Comparison of ENCODE assay signal across 22 cellular contexts in genomic region chr19:2219726-2220125, GRCh38. TPM values are rescaled to one million over a fixed set of nuclear protein-coding genes. Genes with fewer than 3 reads are reported as not detected.
"Had no signal": no experiment of that assay in that cellular context is flagged by ENCODE, and none has a peak within 500 bp of the region (broad histone marks: within the 10 kb centered on the region; RNA-seq: fewer than 3 reads in every experiment).

No MANE protein-coding gene starts in this region.

- H3K27me3 ChIP-seq: SJCRH30 had no signal

- H3K27ac ChIP-seq: HL-60, SJCRH30 had no signal

- H3K4me3 ChIP-seq: SJCRH30 had no signal

- ATAC-seq: Panc1, PC-3, Right ventricle myocardium inferior, SK-N-SH treated with all-trans-retinoic acid at 6 μM for 48 hours had no signal

- H3K9me3 ChIP-seq: SJCRH30 had no signal

- DNase-seq: KBM-7, MV-4-11, NCI-H1048, NCI-H1105, NCI-H1417, NCI-H1436 treated with DMSO at 0.1 percent for 48 hours, NCI-H1694, NCI-H187 treated with DMSO at 0.1 percent for 48 hours, NCI-H2029 treated with DMSO at 0.1 percent for 48 hours, NCI-H2171 treated with DMSO at 0.1 percent for 48 hours, NCI-H524 treated with DMSO at 0.1 percent for 48 hours, NCI-H69, NCI-H774, PC-3, SHP77 treated with DMSO at 0.1 percent for 48 hours, SJCRH30 had no signal

- FAIRE-seq: HTR-8/SVneo had no signal

RNA-seq across cellular contexts. Expression of gene JSRP1, which starts 36.5 kb away (rescaled TPM):
- total RNA-seq: NCI-H460, PC-3, Right ventricle myocardium inferior had no signal
